ENCODE assay signal across 8 cellular contexts in the genomic region with DNA sequence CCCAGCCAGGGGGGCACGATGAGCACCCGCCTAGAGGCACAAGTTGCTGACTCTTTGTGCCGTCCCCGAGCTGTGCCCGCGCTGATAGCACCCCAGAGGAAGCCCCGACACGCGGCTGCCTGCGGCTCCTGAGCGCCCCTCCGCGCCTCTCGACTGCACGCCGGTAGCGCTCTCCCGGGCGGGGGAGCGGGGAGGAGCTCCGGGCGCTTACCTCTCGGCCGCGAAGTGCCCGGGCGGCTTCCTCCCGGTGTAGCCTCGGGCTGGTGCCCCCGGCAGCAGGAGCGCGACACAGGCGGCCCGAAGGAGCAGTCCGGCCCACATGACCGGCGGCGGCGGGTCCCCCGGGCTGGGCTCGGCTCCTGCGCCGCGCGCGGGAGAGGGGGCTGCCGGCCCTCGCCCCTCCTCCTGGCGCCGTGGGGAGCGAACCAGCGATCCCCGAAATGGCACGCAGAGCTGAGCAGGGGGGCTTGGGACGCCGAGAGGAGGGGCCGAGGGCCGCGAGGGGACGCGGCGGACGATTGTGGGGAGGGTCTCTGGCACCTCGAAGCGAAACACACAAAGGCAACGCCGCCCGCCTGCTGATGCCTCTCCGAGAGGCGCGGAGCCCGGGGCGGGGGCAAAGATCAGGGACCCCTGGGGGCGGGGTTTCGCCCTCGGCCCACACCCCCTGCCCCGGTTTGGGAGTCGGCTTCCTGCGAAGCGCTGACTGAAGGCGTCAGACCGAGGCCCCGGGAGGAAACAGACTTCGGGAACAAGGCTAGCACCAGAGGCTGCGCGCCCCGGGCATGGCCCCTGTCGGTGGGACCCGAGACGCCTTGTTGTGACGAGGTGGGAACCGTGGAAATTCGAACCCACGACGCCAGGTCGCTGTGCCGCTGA. TPM values are rescaled to one million over a fixed set of nuclear protein-coding genes. Genes with fewer than 3 reads are reported as not detected.
DNase-seq lines count a peak whose midpoint lies in the region; ATAC-seq and TF ChIP-seq lines count a peak whose summit lies in the region.

TSS of gene VWCE (minus strand) at position 600 of the 879 bp plus-strand sequence. CDS start at position 321, 279 bp downstream.

- ATAC-seq in GM21825 (IDR thresholded peaks at IDR 0.05; ENCODE audit: unreplicated experiment) (peak; percentile 66), HG02970 (IDR thresholded peaks at IDR 0.05; ENCODE audit: low FRiP score, unreplicated experiment) (no peak)

- peaks cover 7 to 28% of the 10 kb centered on the region in 2 donors for H3K4me1 ChIP-seq in ascending aorta
- peaks cover 8% of the 10 kb centered on the region for H3K4me1 ChIP-seq in iPS-18a (ENCODE audit: control insufficient read depth, low read depth, low read length)

- intact Hi-C loops in ascending aorta (cut with DNase I), result no loop called here

- H3K27me3 ChIP-seq in ascending aorta (no peaks in the 10 kb centered on the region), iPS-18a (ENCODE audit: control insufficient read depth, insufficient read depth, low read length) (peaks cover 27% of the 10 kb centered on the region)

- in situ Hi-C loops in G401 (cut with HindIII; ENCODE audit: low sequenced_read_pairs), result no loop called here

- H3K9ac ChIP-seq in iPS-18a (ENCODE audit: low read length), result peak within 1 kb of the TSS; percentile 64

- peak in 1 of 3 experiments; percentile 13 for TF ChIP-seq CTCF in ascending aorta (IDR thresholded peaks at IDR 0.05)

- H3K4me3 ChIP-seq in ascending aorta (peak within 1 kb of the TSS; percentile 60 to 80), iPS-18a (ENCODE audit: low read length) (peak within 1 kb of the TSS; percentile 69)

- DNase-seq in G401 (ENCODE audit: low spot score), result peak; percentile 72
- peak; percentile 69 for DNase-seq in LoVo (ENCODE audit: low spot score)
- DNase-seq in T-helper 2 cell, result peak; percentile 24 to 88 (median 41)
- DNase-seq in ascending aorta (ENCODE audit: low spot score in 2 of 2), result peak in 1 of 2 donors; percentile 67
- DNase-seq in stimulated activated CD4-positive, alpha-beta T cell treated with anti-CD3 and anti-CD28 coated beads, Interleukin-15, amount 100 ng/mL, for 1 hour (ENCODE audit: low read depth in 1 of 2, low spot score in 1 of 2), result peak; percentile 13 to 65

- peaks cover 6 to 8% of the 10 kb centered on the region in 2 donors for H3K36me3 ChIP-seq in ascending aorta
- peaks cover 21% of the 10 kb centered on the region for H3K36me3 ChIP-seq in iPS-18a (ENCODE audit: control insufficient read depth, low read depth, low read length)

- H3K9me3 ChIP-seq in ascending aorta (no peaks in the 10 kb centered on the region), iPS-18a (ENCODE audit: control insufficient read depth, low read depth, low read length) (no peaks in the 10 kb centered on the region)

- H3K27ac ChIP-seq in ascending aorta (peak within 1 kb of the TSS; percentile 28 to 50), iPS-18a (ENCODE audit: low read length) (no peak within 1 kb of the TSS)

RNA-seq across cellular contexts. Expression of gene VWCE, which starts in this region (rescaled TPM):
- 7.3 and 9.5 TPM in 2 replicates for total RNA-seq in G401 (2014; rRNA removed; shearing (Covaris generic))
- 19.2 TPM for total RNA-seq in ascending aorta
